Comparison of ENCODE assay signal across 23 cellular contexts in genomic region chr6:169838291-169839028, GRCh38.
DNase-seq lines count a peak whose midpoint lies in the region; ATAC-seq, FAIRE-seq and TF ChIP-seq lines count a peak whose summit lies in the region.
"Had no signal": no experiment of that assay in that cellular context is flagged by ENCODE, and none has a peak within 500 bp of the region (broad histone marks: within the 10 kb centered on the region; RNA-seq: fewer than 3 reads in every experiment).

No MANE protein-coding gene starts in this region.

- H3K9me1 ChIP-seq in K562 (ENCODE audit: control insufficient read depth, insufficient read depth, low read length): no peaks in the 10 kb centered on the region

- H3K4me3 ChIP-seq in K562: no peak overlapping the region
- no peak overlapping the region for H3K4me3 ChIP-seq in HepG2 (replicated peaks in 1 of 3; ENCODE audit: insufficient read depth in 1 of 3, low read depth in 2 of 3, low read length in 3 of 3)
- H3K4me3 ChIP-seq: skin epidermis had no signal

- H2AFZ ChIP-seq in K562 (ENCODE audit: low read depth, low read length) (no peak overlapping the region), HepG2 (ENCODE audit: low read length) (no peak overlapping the region)

- H3K4me1 ChIP-seq in K562 (replicated peaks in 1 of 2; ENCODE audit: control insufficient read depth in 2 of 2, insufficient read depth in 2 of 2, low read length in 2 of 2) (peaks cover 0 to 13% of the 10 kb centered on the region in 2 experiments; a peak in 1 of 5 replicates), HepG2 (ENCODE audit: insufficient read depth, low read length) (no peaks in the 10 kb centered on the region)

- TF ChIP-seq POLR2A in K562 (conservative IDR thresholded peaks at IDR 0.05) (no peak), HepG2 (IDR thresholded peaks at IDR 0.05; ENCODE audit: insufficient read depth in 1 of 2, low read depth in 2 of 2, low read length in 2 of 2) (no peak)

- 3% methylated on average over 31 of the region's 31 CpGs for WGBS in K562 (ENCODE audit: insufficient coverage, low coverage, missing lambda C conversion rate)
- 54% methylated on average over 31 of the region's 31 CpGs for WGBS in HepG2 (ENCODE audit: low lambda C conversion rate)

- ATAC-seq in K562 (0 out of 3 replicates have a peak, but pooled peaks have one; percentile 23), HepG2 (peak; percentile 28; the same call in 2 of the 3 replicates), GM21381 (IDR thresholded peaks at IDR 0.05; ENCODE audit: unreplicated experiment) (no peak), GM21515 (IDR thresholded peaks at IDR 0.05; ENCODE audit: unreplicated experiment) (no peak)
- ATAC-seq: natural killer cell had no signal

- H3K27ac ChIP-seq in K562 (ENCODE audit: extremely low read depth, low read depth, low read length) (no peak overlapping the region), HepG2 (ENCODE audit: extremely low read length, insufficient read depth, low read length) (no peak overlapping the region)
- H3K27ac ChIP-seq: HL-60, skin epidermis had no signal

- TF ChIP-seq EP300 in K562 (IDR thresholded peaks at IDR 0.05; ENCODE audit: low read length) (no peak), HepG2 (IDR thresholded peaks at IDR 0.05; ENCODE audit: low read depth in 2 of 2, low read length in 2 of 2) (no peak), HepG2 (CRISPR knock-in tag; IDR thresholded peaks at IDR 0.05; ENCODE audit: borderline replicate concordance) (no peak)

- H4K20me1 ChIP-seq in K562 (replicated peaks; ENCODE audit: control insufficient read depth, insufficient read depth, low read length) (no peaks in the 10 kb centered on the region), HepG2 (ENCODE audit: insufficient read depth, low read length) (no peaks in the 10 kb centered on the region)

- intact Hi-C loops in K562 (cut with micrococcal nuclease) (no loop called here), HepG2 (cut with micrococcal nuclease; ENCODE audit: unreplicated experiment) (no loop called here)

- TF ChIP-seq RAD21 in K562 (CRISPR knock-in tag; conservative IDR thresholded peaks at IDR 0.05 in 1 of 2, IDR thresholded peaks at IDR 0.05 in 1 of 2) (no peak), HepG2 (CRISPR knock-in tag; IDR thresholded peaks at IDR 0.05) (no peak)

- H3K36me3 ChIP-seq in K562 (ENCODE audit: control insufficient read depth, insufficient read depth, low read length) (no peaks in the 10 kb centered on the region), HepG2 (replicated peaks in 1 of 2; ENCODE audit: control insufficient read depth in 1 of 2, insufficient read depth in 2 of 2, low read length in 2 of 2) (no peaks in the 10 kb centered on the region)

- H3K27me3 ChIP-seq in K562 (ENCODE audit: control insufficient read depth in 2 of 2, insufficient read depth in 2 of 2, low read length in 2 of 2): peaks cover 25 to 47% of the 10 kb centered on the region in 2 experiments
- peaks cover 6 to 42% of the 10 kb centered on the region in 2 experiments; a peak in 4 of 5 replicates for H3K27me3 ChIP-seq in HepG2 (ENCODE audit: control insufficient read depth in 1 of 2, insufficient read depth in 2 of 2, low read length in 2 of 2)

- FAIRE-seq in K562 (lab: Jason Lieb, UNC) (no peak), HepG2 (lab: Jason Lieb, UNC) (no peak)
- FAIRE-seq: endothelial cell of umbilical vein, keratinocyte, urothelium cell line had no signal

- peak; percentile 45 for DNase-seq in activated effector memory CD4-positive, alpha-beta T cell treated with anti-CD3 and anti-CD28 coated beads, Interleukin-2, amount 50 U/mL, for 16 hours
- DNase-seq in activated effector memory CD4-positive, alpha-beta T cell treated with Interleukin-2 at 50 U/mL for 16 hours: no peak
- DNase-seq in K562 (ENCODE audit: extremely low read depth in 1 of 4, low spot score in 3 of 4): no peak
- no peak for DNase-seq in HepG2 (ENCODE audit: low spot score)
- DNase-seq in GM10248 (ENCODE audit: extremely low spot score): no peak
- no peak for DNase-seq in ACHN
- DNase-seq: activated CD4-positive, alpha-beta T cell treated with anti-CD3 and anti-CD28 coated beads for 48 hours; activated T-cell treated with anti-CD3 and anti-CD28 coated beads, Interleukin-2, amount 50 U/mL, for 1 hour; CD4-positive, alpha-beta memory T cell; DMS79; hypothalamus; mesenchymal stem cell; natural killer cell; NCI-H1930; NCI-H510A; stimulated activated CD4-positive, alpha-beta T cell treated with anti-CD3 and anti-CD28 coated beads, Interleukin-4, amount 100 ng/mL, for 1 hour had no signal

- BruUV-seq in K562 (replicated peaks; lab: Mats Ljungman, UMichigan) (no TSS peak), HepG2 (replicated peaks; lab: Mats Ljungman, UMichigan) (no TSS peak)

- TF ChIP-seq CTCF in K562 (IDR thresholded peaks at IDR 0.05 in 2 of 3, conservative IDR thresholded peaks at IDR 0.05 in 1 of 3; ENCODE audit: insufficient read depth in 2 of 3, low read depth in 1 of 3, low read length in 3 of 3) (no peak), HepG2 (CRISPR knock-in tag; IDR thresholded peaks at IDR 0.05) (no peak), GM10248 (IDR thresholded peaks at IDR 0.05; ENCODE audit: control extremely low read depth, extremely low read depth, low read depth, missing control alignments) (no peak)

- H3K4me2 ChIP-seq in K562 (ENCODE audit: insufficient read depth, low read length): no peak overlapping the region
- no peak overlapping the region for H3K4me2 ChIP-seq in HepG2 (ENCODE audit: low read depth, low read length)

- H3K9ac ChIP-seq in K562 (ENCODE audit: insufficient read depth in 1 of 2, low read depth in 2 of 2, low read length in 2 of 2): no peak overlapping the region
- H3K9ac ChIP-seq in HepG2 (ENCODE audit: insufficient read depth, low read depth, low read length): no peak overlapping the region

- CTCF ChIA-PET in K562 (lab: Yijun Ruan, JAX; ENCODE audit: low intra/inter-chr PET ratio): no interaction called here
- CTCF ChIA-PET in HepG2 (lab: Yijun Ruan, JAX; ENCODE audit: low intra/inter-chr PET ratio, low total read pairs): no interaction called here
- CTCF ChIA-PET in GM10248 (lab: Yijun Ruan, JAX): interaction anchor here (1.2 kb wide), 1 partner anchor 679 kb away, joined by 4 read pairs; no protein-coding TSS in a partner anchor

- H3K79me2 ChIP-seq in K562 (ENCODE audit: control insufficient read depth, insufficient read depth, low read length) (no peaks in the 10 kb centered on the region), HepG2 (ENCODE audit: insufficient read depth, low read length) (no peaks in the 10 kb centered on the region)

- in situ Hi-C loops in K562 (cut with MboI): loop anchor here (10.0 kb wide), 1 partner anchor 676 kb away; no protein-coding TSS in a partner anchor
- in situ Hi-C loops in HepG2 (cut with HindIII; ENCODE audit: extremely low pct_ligation_motif_present, low pct_unique_long_range_greater_than_20kb): no loop called here
- in situ Hi-C loops in ACHN (cut with HindIII; ENCODE audit: low pct_ligation_motif_present, low pct_unique_long_range_greater_than_20kb, low sequenced_read_pairs): no loop called here

- POLR2A ChIA-PET in K562 (lab: Yijun Ruan, JAX): interaction anchor here (0.6 kb wide), 1 partner anchor 59 kb away, joined by 4 read pairs; no protein-coding TSS in a partner anchor
- POLR2A ChIA-PET in HepG2 (lab: Yijun Ruan, JAX): no interaction called here
- POLR2A ChIA-PET in GM10248 (lab: Yijun Ruan, JAX): no interaction called here

- no peaks in the 10 kb centered on the region for H3K9me3 ChIP-seq in K562 (replicated peaks; ENCODE audit: control insufficient read depth, insufficient read depth, low read depth, low read length)
- H3K9me3 ChIP-seq in HepG2 (ENCODE audit: low read length): no peaks in the 10 kb centered on the region

TF ChIP-seq in K562, 482 proteins besides CTCF, POLR2A, EP300 and RAD21:
- no peak for TF ChIP-seq ARHGAP35 (IDR thresholded peaks at IDR 0.05; ENCODE audit: partially characterized antibody)
- TF ChIP-seq RB1 (IDR thresholded peaks at IDR 0.05; ENCODE audit: low read depth): no peak
- no peak for TF ChIP-seq XRCC5 (IDR thresholded peaks at IDR 0.05; ENCODE audit: low read depth, low read length)
- no peak for TF ChIP-seq ZKSCAN8 (CRISPR knock-in tag; IDR thresholded peaks at IDR 0.05)
- no peak for TF ChIP-seq RNF2 (IDR thresholded peaks at IDR 0.05)

TF ChIP-seq in HepG2, 621 proteins besides CTCF, POLR2A, EP300 and RAD21:
- TF ChIP-seq STAG1 (CRISPR knock-in tag; IDR thresholded peaks at IDR 0.05): peak; percentile 20; the same call in 1 of the 2 replicates
- TF ChIP-seq ZNF354B (CRISPR knock-in tag; IDR thresholded peaks at IDR 0.05): no peak
- TF ChIP-seq NCOR1 (IDR thresholded peaks at IDR 0.05; ENCODE audit: borderline replicate concordance, low read length): no peak
TF ChIP-seq in HepG2: peak in this region for 1.

Comparison
In these comparisons a context has a peak if more than half of its experiments do, and no peak if none do; other contexts are left out.
1. ATAC-seq: peak in K562 (single experiment) and HepG2 (single experiment); none in GM21381 (single experiment) and GM21515 (single experiment).